1 cellular context compared by ENCODE assay signal in the genomic region with DNA sequence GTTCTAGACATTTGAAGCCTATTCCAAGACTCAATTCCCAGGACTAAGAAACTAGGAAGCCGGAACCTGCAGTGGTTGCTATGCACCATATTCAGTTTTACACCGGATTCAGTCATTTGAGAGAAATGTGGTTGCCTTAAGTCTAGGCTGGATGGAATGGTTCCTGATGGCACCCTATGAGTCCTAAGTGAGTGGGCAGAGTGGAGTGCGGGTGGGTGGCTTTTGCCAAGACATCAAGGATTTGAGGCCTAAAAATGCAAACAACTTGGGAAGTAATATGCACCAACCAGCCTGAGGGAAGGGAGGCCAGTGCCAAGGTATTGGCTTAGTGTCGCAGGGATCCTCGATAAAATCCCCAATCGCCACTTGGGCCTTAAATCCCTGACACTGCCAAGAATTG.
TF ChIP-seq lines count a peak whose summit lies in the region.

No MANE protein-coding gene starts in this region.

TF ChIP-seq in GM23338, 12 proteins besides CTCF, POLR2A, EP300 and RAD21 (continued from another document):
- TF ChIP-seq, protein P1, sequence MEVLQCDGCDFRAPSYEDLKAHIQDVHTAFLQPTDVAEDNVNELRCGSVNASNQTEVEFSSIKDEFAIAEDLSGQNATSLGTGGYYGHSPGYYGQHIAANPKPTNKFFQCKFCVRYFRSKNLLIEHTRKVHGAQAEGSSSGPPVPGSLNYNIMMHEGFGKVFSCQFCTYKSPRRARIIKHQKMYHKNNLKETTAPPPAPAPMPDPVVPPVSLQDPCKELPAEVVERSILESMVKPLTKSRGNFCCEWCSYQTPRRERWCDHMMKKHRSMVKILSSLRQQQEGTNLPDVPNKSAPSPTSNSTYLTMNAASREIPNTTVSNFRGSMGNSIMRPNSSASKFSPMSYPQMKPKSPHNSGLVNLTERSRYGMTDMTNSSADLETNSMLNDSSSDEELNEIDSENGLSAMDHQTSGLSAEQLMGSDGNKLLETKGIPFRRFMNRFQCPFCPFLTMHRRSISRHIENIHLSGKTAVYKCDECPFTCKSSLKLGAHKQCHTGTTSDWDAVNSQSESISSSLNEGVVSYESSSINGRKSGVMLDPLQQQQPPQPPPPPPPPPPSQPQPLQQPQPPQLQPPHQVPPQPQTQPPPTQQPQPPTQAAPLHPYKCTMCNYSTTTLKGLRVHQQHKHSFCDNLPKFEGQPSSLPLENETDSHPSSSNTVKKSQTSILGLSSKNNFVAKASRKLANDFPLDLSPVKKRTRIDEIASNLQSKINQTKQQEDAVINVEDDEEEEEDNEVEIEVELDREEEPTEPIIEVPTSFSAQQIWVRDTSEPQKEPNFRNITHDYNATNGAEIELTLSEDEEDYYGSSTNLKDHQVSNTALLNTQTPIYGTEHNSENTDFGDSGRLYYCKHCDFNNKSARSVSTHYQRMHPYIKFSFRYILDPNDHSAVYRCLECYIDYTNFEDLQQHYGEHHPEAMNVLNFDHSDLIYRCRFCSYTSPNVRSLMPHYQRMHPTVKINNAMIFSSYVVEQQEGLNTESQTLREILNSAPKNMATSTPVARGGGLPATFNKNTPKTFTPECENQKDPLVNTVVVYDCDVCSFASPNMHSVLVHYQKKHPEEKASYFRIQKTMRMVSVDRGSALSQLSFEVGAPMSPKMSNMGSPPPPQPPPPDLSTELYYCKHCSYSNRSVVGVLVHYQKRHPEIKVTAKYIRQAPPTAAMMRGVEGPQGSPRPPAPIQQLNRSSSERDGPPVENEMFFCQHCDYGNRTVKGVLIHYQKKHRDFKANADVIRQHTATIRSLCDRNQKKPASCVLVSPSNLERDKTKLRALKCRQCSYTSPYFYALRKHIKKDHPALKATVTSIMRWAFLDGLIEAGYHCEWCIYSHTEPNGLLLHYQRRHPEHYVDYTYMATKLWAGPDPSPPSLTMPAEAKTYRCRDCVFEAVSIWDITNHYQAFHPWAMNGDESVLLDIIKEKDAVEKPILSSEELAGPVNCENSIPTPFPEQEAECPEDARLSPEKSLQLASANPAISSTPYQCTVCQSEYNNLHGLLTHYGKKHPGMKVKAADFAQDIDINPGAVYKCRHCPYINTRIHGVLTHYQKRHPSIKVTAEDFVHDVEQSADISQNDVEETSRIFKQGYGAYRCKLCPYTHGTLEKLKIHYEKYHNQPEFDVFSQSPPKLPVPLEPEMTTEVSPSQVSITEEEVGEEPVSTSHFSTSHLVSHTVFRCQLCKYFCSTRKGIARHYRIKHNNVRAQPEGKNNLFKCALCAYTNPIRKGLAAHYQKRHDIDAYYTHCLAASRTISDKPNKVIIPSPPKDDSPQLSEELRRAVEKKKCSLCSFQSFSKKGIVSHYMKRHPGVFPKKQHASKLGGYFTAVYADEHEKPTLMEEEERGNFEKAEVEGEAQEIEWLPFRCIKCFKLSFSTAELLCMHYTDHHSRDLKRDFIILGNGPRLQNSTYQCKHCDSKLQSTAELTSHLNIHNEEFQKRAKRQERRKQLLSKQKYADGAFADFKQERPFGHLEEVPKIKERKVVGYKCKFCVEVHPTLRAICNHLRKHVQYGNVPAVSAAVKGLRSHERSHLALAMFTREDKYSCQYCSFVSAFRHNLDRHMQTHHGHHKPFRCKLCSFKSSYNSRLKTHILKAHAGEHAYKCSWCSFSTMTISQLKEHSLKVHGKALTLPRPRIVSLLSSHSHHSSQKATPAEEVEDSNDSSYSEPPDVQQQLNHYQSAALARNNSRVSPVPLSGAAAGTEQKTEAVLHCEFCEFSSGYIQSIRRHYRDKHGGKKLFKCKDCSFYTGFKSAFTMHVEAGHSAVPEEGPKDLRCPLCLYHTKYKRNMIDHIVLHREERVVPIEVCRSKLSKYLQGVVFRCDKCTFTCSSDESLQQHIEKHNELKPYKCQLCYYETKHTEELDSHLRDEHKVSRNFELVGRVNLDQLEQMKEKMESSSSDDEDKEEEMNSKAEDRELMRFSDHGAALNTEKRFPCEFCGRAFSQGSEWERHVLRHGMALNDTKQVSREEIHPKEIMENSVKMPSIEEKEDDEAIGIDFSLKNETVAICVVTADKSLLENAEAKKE (CRISPR knock-in tag; IDR thresholded peaks at IDR 0.05), result no peak
- TF ChIP-seq NANOG (IDR thresholded peaks at IDR 0.05; ENCODE audit: borderline replicate concordance) (no peak), JUNB (IDR thresholded peaks at IDR 0.05; ENCODE audit: unreplicated experiment) (no peak)
